ENCODE assay signal across 21 cellular contexts in genomic region chr10:130924138-130924819, GRCh38.
DNase-seq lines count a peak whose midpoint lies in the region; ATAC-seq, FAIRE-seq and TF ChIP-seq lines count a peak whose summit lies in the region.
"Had no signal": no experiment of that assay in that cellular context is flagged by ENCODE, and none has a peak within 500 bp of the region (broad histone marks: within the 10 kb centered on the region; RNA-seq: fewer than 3 reads in every experiment).

No MANE protein-coding gene starts in this region.

- peaks cover 21% of the 10 kb centered on the region for H3K27me3 Mint-ChIP-seq in neural crest cell (ENCODE audit: low read depth)
- H3K27me3 Mint-ChIP-seq in activated T-cell treated with anti-CD3 and anti-CD28 coated beads, Interleukin-2, amount 50 U/mL, for 24 hours: no peaks in the 10 kb centered on the region
- H3K27me3 Mint-ChIP-seq in CD8-positive, alpha-beta memory T cell: no peaks in the 10 kb centered on the region

- WGBS in K562 (ENCODE audit: insufficient coverage, low coverage, missing lambda C conversion rate): 8% methylated on average over 15 of the region's 17 CpGs

- H3K4me1 Mint-ChIP-seq in neural crest cell: no peaks in the 10 kb centered on the region
- no peaks in the 10 kb centered on the region for H3K4me1 Mint-ChIP-seq in activated T-cell treated with anti-CD3 and anti-CD28 coated beads, Interleukin-2, amount 50 U/mL, for 24 hours (ENCODE audit: low read depth)
- H3K4me1 Mint-ChIP-seq in CD8-positive, alpha-beta memory T cell: no peaks in the 10 kb centered on the region

- CTCF ChIA-PET in K562 (lab: Yijun Ruan, JAX; ENCODE audit: low intra/inter-chr PET ratio): no interaction called here
- CTCF ChIA-PET in CD8-positive, alpha-beta memory T cell (lab: Charles Lee): interaction anchor here (1.1 kb wide), 1 partner anchor 14 kb away, joined by 3 read pairs; no protein-coding TSS in a partner anchor

- no peak overlapping the region for H3K4me2 ChIP-seq in K562 (ENCODE audit: insufficient read depth, low read length)

- DNase-seq in DMS 273 (lab: John Stamatoyannopoulos, UW; ENCODE audit: unreplicated experiment) (peak; percentile 1), DMS 273 treated with DMSO at 0.1 percent for 48 hours (lab: John Stamatoyannopoulos, UW) (no peak), HuH-7 (ENCODE audit: low spot score) (peak; percentile 36), K562 (ENCODE audit: extremely low read depth in 1 of 4, low spot score in 3 of 4) (peak; percentile 7 to 42 (median 34)), neural crest cell (ENCODE audit: low read depth, low spot score) (peak; percentile 47), colonic mucosa (no peak)
- DNase-seq in activated T-cell treated with anti-CD3 and anti-CD28 coated beads, Interleukin-2, amount 50 U/mL, for 24 hours: no peak
- DNase-seq in CD8-positive, alpha-beta memory T cell: no peak
- DNase-seq: activated CD4-positive, alpha-beta T cell treated with anti-CD3 and anti-CD28 coated beads for 1 hour; aorta; C1 segment of cervical spinal cord; cortex of kidney; mucosa of descending colon; NCI-H1694; NCI-H82 had no signal

- TF ChIP-seq CTCF in K562 (IDR thresholded peaks at IDR 0.05 in 2 of 3, conservative IDR thresholded peaks at IDR 0.05 in 1 of 3; ENCODE audit: insufficient read depth in 2 of 3, low read depth in 1 of 3, low read length in 3 of 3): no peak
- no peak for TF ChIP-seq CTCF in neural crest cell (conservative IDR thresholded peaks at IDR 0.05)
- TF ChIP-seq CTCF in colonic mucosa (IDR thresholded peaks at IDR 0.05): no peak

- in situ Hi-C loops in K562 (cut with MboI): no loop called here

- no peak overlapping the region for H3K4me3 Mint-ChIP-seq in neural crest cell
- no peak overlapping the region for H3K4me3 Mint-ChIP-seq in activated T-cell treated with anti-CD3 and anti-CD28 coated beads, Interleukin-2, amount 50 U/mL, for 24 hours
- no peak overlapping the region for H3K4me3 Mint-ChIP-seq in CD8-positive, alpha-beta memory T cell
- H3K4me3 Mint-ChIP-seq: T-helper 1 cell treated with Interleukin-12 subunit alpha and Interleukin-12 subunit beta and Interleukin-4 antibody, amounts not matched to agents 30 μg/mL and 1 μg/mL, for 36 hours had no signal

- ATAC-seq in K562: no peak
- ATAC-seq: mucosa of descending colon had no signal

- H3K36me3 Mint-ChIP-seq in neural crest cell (ENCODE audit: low read depth): no peaks in the 10 kb centered on the region
- H3K36me3 Mint-ChIP-seq in activated T-cell treated with anti-CD3 and anti-CD28 coated beads, Interleukin-2, amount 50 U/mL, for 24 hours (ENCODE audit: low read depth): no peaks in the 10 kb centered on the region
- H3K36me3 Mint-ChIP-seq in CD8-positive, alpha-beta memory T cell: no peaks in the 10 kb centered on the region

- TF ChIP-seq POLR2A in K562 (conservative IDR thresholded peaks at IDR 0.05): no peak

- no peak for TF ChIP-seq EP300 in K562 (IDR thresholded peaks at IDR 0.05; ENCODE audit: low read length)

- no peaks in the 10 kb centered on the region for H3K9me3 Mint-ChIP-seq in neural crest cell
- H3K9me3 Mint-ChIP-seq in activated T-cell treated with anti-CD3 and anti-CD28 coated beads, Interleukin-2, amount 50 U/mL, for 24 hours: no peaks in the 10 kb centered on the region
- no peaks in the 10 kb centered on the region for H3K9me3 Mint-ChIP-seq in CD8-positive, alpha-beta memory T cell
- H3K9me3 Mint-ChIP-seq: activated T-helper 2 cell treated with anti-CD3 and anti-CD28 coated beads, Interferon-gamma antibody, Interleukin-2, Interleukin-4, amounts not matched to agents 10 μg/mL and 5 μg/mL and 100 μg/mL, durations not matched to agents 14 hours and 24 hours and 36 hours; T-helper 1 cell treated with Interleukin-12 subunit alpha and Interleukin-12 subunit beta and Interleukin-4 antibody, amounts not matched to agents 30 μg/mL and 1 μg/mL, for 36 hours had no signal

- BruUV-seq in K562 (replicated peaks; lab: Mats Ljungman, UMichigan): no TSS peak

- H3K4me1 ChIP-seq in K562 (replicated peaks in 1 of 2; ENCODE audit: control insufficient read depth in 2 of 2, insufficient read depth in 2 of 2, low read length in 2 of 2) (no peaks in the 10 kb centered on the region), colonic mucosa (no peaks in the 10 kb centered on the region)
- no peaks in the 10 kb centered on the region for H3K4me1 ChIP-seq in CD8-positive, alpha-beta memory T cell (ENCODE audit: insufficient read depth, low read length)
- H3K4me1 ChIP-seq: HAP-1 had no signal

- FAIRE-seq in K562 (lab: Jason Lieb, UNC): no peak
- FAIRE-seq: keratinocyte had no signal

- no peak overlapping the region for H3K27ac Mint-ChIP-seq in neural crest cell (ENCODE audit: unreplicated experiment)
- H3K27ac Mint-ChIP-seq in activated T-cell treated with anti-CD3 and anti-CD28 coated beads, Interleukin-2, amount 50 U/mL, for 24 hours: no peak overlapping the region
- H3K27ac Mint-ChIP-seq in CD8-positive, alpha-beta memory T cell: no peak overlapping the region
- H3K27ac Mint-ChIP-seq: activated T-helper 2 cell treated with anti-CD3 and anti-CD28 coated beads, Interferon-gamma antibody, Interleukin-2, Interleukin-4, amounts not matched to agents 10 μg/mL and 5 μg/mL and 100 μg/mL, durations not matched to agents 14 hours and 24 hours and 36 hours; T-helper 1 cell treated with Interleukin-12 subunit alpha and Interleukin-12 subunit beta and Interleukin-4 antibody, amounts not matched to agents 30 μg/mL and 1 μg/mL, for 36 hours had no signal

- no peaks in the 10 kb centered on the region for H3K9me1 ChIP-seq in K562 (ENCODE audit: control insufficient read depth, insufficient read depth, low read length)

- intact Hi-C loops in K562 (cut with micrococcal nuclease) (no loop called here), colonic mucosa (cut with DNase I) (no loop called here)

- POLR2A ChIA-PET in K562 (lab: Yijun Ruan, JAX): no interaction called here
- POLR2A ChIA-PET in CD8-positive, alpha-beta memory T cell (lab: Charles Lee): no interaction called here

- no peak for TF ChIP-seq RAD21 in K562 (CRISPR knock-in tag; conservative IDR thresholded peaks at IDR 0.05 in 1 of 2, IDR thresholded peaks at IDR 0.05 in 1 of 2)

- no peaks in the 10 kb centered on the region for H4K20me1 ChIP-seq in K562 (replicated peaks; ENCODE audit: control insufficient read depth, insufficient read depth, low read length)

- H3K9ac ChIP-seq in K562 (ENCODE audit: insufficient read depth in 1 of 2, low read depth in 2 of 2, low read length in 2 of 2) (no peak overlapping the region), colonic mucosa (ENCODE audit: low read depth in 2 of 2, low read length in 2 of 2) (no peak overlapping the region)
- H3K9ac ChIP-seq: parathyroid adenoma had no signal

- H3K4me3 ChIP-seq in K562 (no peak overlapping the region), colonic mucosa (no peak overlapping the region)
- no peak overlapping the region for H3K4me3 ChIP-seq in CD8-positive, alpha-beta memory T cell (ENCODE audit: low read length)
- H3K4me3 ChIP-seq: HAP-1, mucosa of descending colon had no signal

- H3K9me3 ChIP-seq in K562 (replicated peaks; ENCODE audit: control insufficient read depth, insufficient read depth, low read depth, low read length) (no peaks in the 10 kb centered on the region), colonic mucosa (no peaks in the 10 kb centered on the region)
- no peaks in the 10 kb centered on the region for H3K9me3 ChIP-seq in CD8-positive, alpha-beta memory T cell (ENCODE audit: low read length)
- H3K9me3 ChIP-seq: HAP-1 had no signal

- H3K36me3 ChIP-seq in K562 (ENCODE audit: control insufficient read depth, insufficient read depth, low read length): no peaks in the 10 kb centered on the region
- H3K36me3 ChIP-seq in colonic mucosa: no peaks in the 10 kb centered on the region
- H3K36me3 ChIP-seq in CD8-positive, alpha-beta memory T cell (ENCODE audit: insufficient read depth, low read length): no peaks in the 10 kb centered on the region
- H3K36me3 ChIP-seq: HAP-1 had no signal

- no peak overlapping the region for H2AFZ ChIP-seq in K562 (ENCODE audit: low read depth, low read length)
- H2AFZ ChIP-seq: parathyroid adenoma had no signal

- no peaks in the 10 kb centered on the region for H3K79me2 ChIP-seq in K562 (ENCODE audit: control insufficient read depth, insufficient read depth, low read length)
- H3K79me2 ChIP-seq: parathyroid adenoma had no signal

- no peaks in the 10 kb centered on the region for H3K27me3 ChIP-seq in K562 (ENCODE audit: control insufficient read depth in 2 of 2, insufficient read depth in 2 of 2, low read length in 2 of 2)
- no peaks in the 10 kb centered on the region for H3K27me3 ChIP-seq in colonic mucosa
- no peaks in the 10 kb centered on the region for H3K27me3 ChIP-seq in CD8-positive, alpha-beta memory T cell (ENCODE audit: insufficient read depth, low read length, poor library complexity, severe bottlenecking)

- H3K27ac ChIP-seq in K562 (ENCODE audit: extremely low read depth, low read depth, low read length) (no peak overlapping the region), colonic mucosa (no peak overlapping the region)
- no peak overlapping the region for H3K27ac ChIP-seq in CD8-positive, alpha-beta memory T cell (ENCODE audit: low read depth, low read length)
- H3K27ac ChIP-seq: 22Rv1, parathyroid adenoma had no signal

TF ChIP-seq in K562, 482 proteins besides CTCF, POLR2A, EP300 and RAD21 (continues in another document):
- TF ChIP-seq ZNF830 (CRISPR knock-in tag; IDR thresholded peaks at IDR 0.05) (no peak), MIER1 (IDR thresholded peaks at IDR 0.05; ENCODE audit: low read depth) (peak; percentile 50; the same call in 1 of the 2 replicates), EHMT2 (IDR thresholded peaks at IDR 0.05) (peak; percentile 77), ZNF143 (CRISPR knock-in tag; IDR thresholded peaks at IDR 0.05) (no peak), GTF3C2 (IDR thresholded peaks at IDR 0.05; ENCODE audit: borderline replicate concordance, extremely low read depth, insufficient read length) (no peak)

Comparison
In these comparisons a context has a peak if more than half of its experiments do, and no peak if none do; other contexts are left out.
1. DNase-seq: peak in DMS 273 (single experiment), HuH-7 (single experiment), K562 (4 of 4) and neural crest cell (single experiment); none in DMS 273 treated with DMSO at 0.1 percent for 48 hours (single experiment), activated T-cell treated with anti-CD3 and anti-CD28 coated beads, Interleukin-2, amount 50 U/mL, for 24 hours (single experiment), colonic mucosa (single experiment) and CD8-positive, alpha-beta memory T cell (0 of 5).